Comparison of ENCODE assay signal across 9 cellular contexts in the genomic region with DNA sequence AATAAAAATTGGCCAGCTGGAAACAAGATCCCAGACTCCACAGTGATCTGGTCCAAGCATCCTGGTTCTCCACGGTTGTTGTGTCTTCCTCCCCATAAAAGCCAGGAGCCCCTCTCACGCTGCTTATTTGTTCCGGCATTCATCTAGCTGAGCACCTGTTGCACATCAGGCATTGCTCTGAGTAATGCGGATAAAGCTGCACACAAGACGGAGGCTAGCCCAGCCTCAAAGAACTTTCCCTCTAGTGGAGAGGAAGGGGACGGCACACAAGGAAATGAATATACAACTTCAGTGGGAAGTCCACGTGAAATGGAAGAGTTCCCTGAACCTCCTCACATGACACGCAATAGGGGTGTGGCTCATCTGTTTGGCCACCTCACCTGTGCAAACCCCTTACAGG. TPM values are rescaled to one million over a fixed set of nuclear protein-coding genes. Genes with fewer than 3 reads are reported as not detected.
DNase-seq lines count a peak whose midpoint lies in the region; ATAC-seq and TF ChIP-seq lines count a peak whose summit lies in the region.
"Had no signal": no experiment of that assay in that cellular context is flagged by ENCODE, and none has a peak within 500 bp of the region (broad histone marks: within the 10 kb centered on the region; RNA-seq: fewer than 3 reads in every experiment).

No MANE protein-coding gene starts in this region.

- H3K9me1 ChIP-seq in IMR-90 (ENCODE audit: insufficient read depth, low read length), result no peaks in the 10 kb centered on the region

- no peaks in the 10 kb centered on the region for H3K36me3 ChIP-seq in IMR-90 (ENCODE audit: control insufficient read depth, insufficient read depth, low read length)
- no peaks in the 10 kb centered on the region for H3K36me3 ChIP-seq in lower lobe of right lung

- whole genome bisulfite sequencing in IMR-90 (ENCODE audit: extremely low coverage in 2 of 2, insufficient read length in 1 of 2), 2 experiments, result 100% methylated on average over 1 of the region's 8 CpGs; no CpG with 5 or more reads in 1 of the 2 experiments

- H3K4me1 ChIP-seq in IMR-90 (ENCODE audit: control insufficient read depth, insufficient read depth, low read length) (no peaks in the 10 kb centered on the region), lower lobe of right lung (no peaks in the 10 kb centered on the region)

- CTCF ChIA-PET in IMR-90 (lab: Yijun Ruan, JAX), result interaction anchor here (0.6 kb wide), 1 partner anchor 253 kb away, joined by 3 read pairs; no protein-coding TSS in a partner anchor

- no peaks in the 10 kb centered on the region for H4K20me1 ChIP-seq in IMR-90 (ENCODE audit: insufficient read depth, low read length)

- no peak overlapping the region for H4K91ac ChIP-seq in IMR-90 (ENCODE audit: insufficient read depth, low read depth, low read length)

- no peak overlapping the region for H4K5ac ChIP-seq in IMR-90 (ENCODE audit: low read depth, low read length)

- no peak overlapping the region for H3K4ac ChIP-seq in IMR-90 (ENCODE audit: low read depth, low read length)

- no peak overlapping the region for H3K27ac ChIP-seq in IMR-90 (ENCODE audit: insufficient read depth, low read length)
- no peak overlapping the region for H3K27ac ChIP-seq in lower lobe of right lung

- H2BK120ac ChIP-seq in IMR-90 (ENCODE audit: low read depth, low read length), result no peak overlapping the region

- H2AK9ac ChIP-seq in IMR-90 (replicated peaks; ENCODE audit: low read depth, low read length, poor library complexity), result no peak overlapping the region

- ATAC-seq in IMR-90 (ENCODE audit: low read depth) (no peak), lower lobe of right lung (no peak), HG02938 (IDR thresholded peaks at IDR 0.05; ENCODE audit: unreplicated experiment) (no peak), HG03565 (IDR thresholded peaks at IDR 0.05; ENCODE audit: unreplicated experiment) (no peak), GM21717 (IDR thresholded peaks at IDR 0.05; ENCODE audit: unreplicated experiment) (no peak)

- no peak overlapping the region for H3K56ac ChIP-seq in IMR-90 (ENCODE audit: extremely low read depth, insufficient read depth, low read length)

- no peak for TF ChIP-seq POLR2A in IMR-90 (IDR thresholded peaks at IDR 0.05; ENCODE audit: low read depth, low read length)

- no peak overlapping the region for H3K4me2 ChIP-seq in IMR-90 (ENCODE audit: low read depth, low read length)

- no peak overlapping the region for H3K14ac ChIP-seq in IMR-90 (replicated peaks; ENCODE audit: low read depth, low read length)

- H2BK20ac ChIP-seq in IMR-90 (ENCODE audit: low read depth, low read length), result no peak overlapping the region

- no peak overlapping the region for H3K18ac ChIP-seq in IMR-90 (ENCODE audit: low read depth, low read length)

- H3K27me3 ChIP-seq in IMR-90 (ENCODE audit: control insufficient read depth, insufficient read depth, low read length), result peaks cover 7% of the 10 kb centered on the region
- no peaks in the 10 kb centered on the region for H3K27me3 ChIP-seq in lower lobe of right lung (ENCODE audit: low read depth)

- dilution Hi-C loops in IMR-90 (cut with HindIII; ENCODE audit: low sequenced_read_pairs, unreplicated experiment), result no loop called here

- in situ Hi-C loops in IMR-90 (cut with MboI; ENCODE audit: low sequenced_read_pairs), result no loop called here

- POLR2A ChIA-PET in IMR-90 (lab: Charles Lee; ENCODE audit: unreplicated experiment), result no interaction called here

- H4K8ac ChIP-seq in IMR-90 (ENCODE audit: low read depth in 2 of 2, low read length in 2 of 2), result no peak overlapping the region

- peak; percentile 28 for DNase-seq in COLO829 (ENCODE audit: low spot score)
- peak; percentile 17 for DNase-seq in IMR-90
- peak; percentile 51 for DNase-seq in amniotic epithelial cell (ENCODE audit: low read depth)
- DNase-seq in lower lobe of right lung, result no peak
- DNase-seq in stimulated activated CD4-positive, alpha-beta T cell treated with anti-CD3 and anti-CD28 coated beads, Interleukin-2, amount 100 ng/mL, for 24 hours, result no peak
- DNase-seq: NCI-H2107 had no signal

- no peak overlapping the region for H3K9ac ChIP-seq in IMR-90 (ENCODE audit: low read depth, low read length)

- H3K9me3 ChIP-seq in IMR-90 (ENCODE audit: control insufficient read depth, insufficient read depth, low read length) (no peaks in the 10 kb centered on the region), lower lobe of right lung (no peaks in the 10 kb centered on the region)

- TF ChIP-seq CTCF in IMR-90 (conservative IDR thresholded peaks at IDR 0.05; ENCODE audit: low read depth, low read length) (peak; percentile 35), lower lobe of right lung (IDR thresholded peaks at IDR 0.05) (peak; percentile 31)

- no peak overlapping the region for H2BK5ac ChIP-seq in IMR-90 (ENCODE audit: low read depth, low read length, poor library complexity, severe bottlenecking)

- H3K4me3 ChIP-seq in IMR-90 (ENCODE audit: insufficient read depth, low read depth, low read length) (no peak overlapping the region), lower lobe of right lung (no peak overlapping the region)

- intact Hi-C loops in IMR-90 (cut with micrococcal nuclease), result no loop called here
- intact Hi-C loops in lower lobe of right lung (cut with DNase I), result no loop called here

- no peak overlapping the region for H3K23ac ChIP-seq in IMR-90 (ENCODE audit: low read depth, low read length)

- no peak overlapping the region for H2AFZ ChIP-seq in IMR-90 (replicated peaks; ENCODE audit: low read length, poor library complexity)

- BruUV-seq in IMR-90 (replicated peaks; lab: Mats Ljungman, UMichigan), result no TSS peak

- H2BK15ac ChIP-seq in IMR-90 (ENCODE audit: low read depth, low read length), result no peak overlapping the region

- H2AK5ac ChIP-seq in IMR-90 (ENCODE audit: low read depth, low read length), result no peak overlapping the region

- TF ChIP-seq RAD21 in IMR-90 (IDR thresholded peaks at IDR 0.05; ENCODE audit: low read length), result peak; percentile 42

- H3K79me1 ChIP-seq in IMR-90 (ENCODE audit: low read depth in 1 of 2, low read length in 2 of 2), result no peaks in the 10 kb centered on the region

TF ChIP-seq in IMR-90, 13 proteins besides CTCF, POLR2A, EP300 and RAD21:
- TF ChIP-seq MAZ (IDR thresholded peaks at IDR 0.05; ENCODE audit: borderline replicate concordance, low read depth, low read length), result no peak
- no peak for TF ChIP-seq CHD1 (IDR thresholded peaks at IDR 0.05; ENCODE audit: low read depth, low read length)
- no peak for TF ChIP-seq FOS (IDR thresholded peaks at IDR 0.05; ENCODE audit: low read depth, low read length)
- TF ChIP-seq, protein P1, sequence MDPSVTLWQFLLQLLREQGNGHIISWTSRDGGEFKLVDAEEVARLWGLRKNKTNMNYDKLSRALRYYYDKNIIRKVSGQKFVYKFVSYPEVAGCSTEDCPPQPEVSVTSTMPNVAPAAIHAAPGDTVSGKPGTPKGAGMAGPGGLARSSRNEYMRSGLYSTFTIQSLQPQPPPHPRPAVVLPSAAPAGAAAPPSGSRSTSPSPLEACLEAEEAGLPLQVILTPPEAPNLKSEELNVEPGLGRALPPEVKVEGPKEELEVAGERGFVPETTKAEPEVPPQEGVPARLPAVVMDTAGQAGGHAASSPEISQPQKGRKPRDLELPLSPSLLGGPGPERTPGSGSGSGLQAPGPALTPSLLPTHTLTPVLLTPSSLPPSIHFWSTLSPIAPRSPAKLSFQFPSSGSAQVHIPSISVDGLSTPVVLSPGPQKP (IDR thresholded peaks at IDR 0.05; ENCODE audit: borderline replicate concordance, low read depth, low read length), result no peak
- TF ChIP-seq SMC3 (IDR thresholded peaks at IDR 0.05; ENCODE audit: low read depth, low read length), result peak; percentile 35; the same call in 1 of the 2 replicates
- no peak for TF ChIP-seq NFE2L2 (IDR thresholded peaks at IDR 0.05; ENCODE audit: low read depth, low read length)
- no peak for TF ChIP-seq MXI1 (IDR thresholded peaks at IDR 0.05; ENCODE audit: borderline replicate concordance, low read depth, low read length)

RNA-seq across cellular contexts. Expression of a gene that starts 30.3 kb away (rescaled TPM):
- total RNA-seq in IMR-90 (2012; rRNA removed) (25.5 and 25.8 TPM in 2 replicates), lower lobe of right lung (14.8 TPM)
- 23.6 and 27.0 TPM in 2 replicates for polyA plus RNA-seq in IMR-90 (2012; rRNA removed)
- polyA plus RNA-seq in IMR-90 (2012; cell fraction: cytosol; rRNA removed), result 23.5 and 23.8 TPM in 2 replicates
- polyA plus RNA-seq in IMR-90 (2012; cell fraction: nucleus; rRNA removed; ENCODE audit: low replicate concordance), result 12.7 and 21.3 TPM in 2 replicates

RNA-seq across cellular contexts. Expression of a gene that starts 41.7 kb away (rescaled TPM):
- total RNA-seq in IMR-90 (2012; rRNA removed) (23.7 and 30.3 TPM in 2 replicates), lower lobe of right lung (14.8 TPM)
- polyA plus RNA-seq in IMR-90 (2012; rRNA removed), result 24.7 and 25.7 TPM in 2 replicates
- 8.8 and 10.2 TPM in 2 replicates for polyA plus RNA-seq in IMR-90 (2012; cell fraction: cytosol; rRNA removed)
- 31.4 and 48.4 TPM in 2 replicates for polyA plus RNA-seq in IMR-90 (2012; cell fraction: nucleus; rRNA removed; ENCODE audit: low replicate concordance)

Comparison
In these comparisons a context has a peak if more than half of its experiments do, and no peak if none do; other contexts are left out.
1. DNase-seq: peak in COLO829 (single experiment), IMR-90 (single experiment) and amniotic epithelial cell (single experiment); none in lower lobe of right lung (single experiment) and stimulated activated CD4-positive, alpha-beta T cell treated with anti-CD3 and anti-CD28 coated beads, Interleukin-2, amount 100 ng/mL, for 24 hours (0 of 2).